20 cellular contexts compared by ENCODE assay signal in the genomic region with DNA sequence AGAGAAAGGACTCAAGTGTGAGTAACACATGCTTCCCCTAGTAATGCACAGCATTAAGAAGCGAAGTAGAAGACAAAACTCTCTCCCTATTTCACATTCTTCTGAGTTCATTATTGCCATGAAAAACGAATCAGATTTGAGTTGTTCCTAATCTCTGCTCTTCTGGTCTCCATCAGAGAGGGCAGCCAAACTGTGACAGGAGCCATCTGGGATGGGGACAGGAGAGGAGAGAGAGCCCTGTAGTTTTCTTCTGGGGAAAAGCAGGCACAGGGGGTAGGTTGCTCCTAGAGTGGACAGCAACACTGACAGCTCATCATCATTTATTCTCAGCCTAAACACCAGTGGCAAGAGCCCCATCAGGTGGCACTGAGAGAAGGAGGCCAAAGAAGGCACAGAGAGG. TPM values are rescaled to one million over a fixed set of nuclear protein-coding genes. Genes with fewer than 3 reads are reported as not detected.
DNase-seq lines count a peak whose midpoint lies in the region; ATAC-seq, FAIRE-seq and TF ChIP-seq lines count a peak whose summit lies in the region.
"Had no signal": no experiment of that assay in that cellular context is flagged by ENCODE, and none has a peak within 500 bp of the region (broad histone marks: within the 10 kb centered on the region; RNA-seq: fewer than 3 reads in every experiment).

No MANE protein-coding gene starts in this region.

- H3K9me3 ChIP-seq in esophagus muscularis mucosa (no peaks in the 10 kb centered on the region), thoracic aorta (no peaks in the 10 kb centered on the region)
- H3K9me3 ChIP-seq: breast epithelium, psoas muscle had no signal

- TF ChIP-seq EP300 in esophagus muscularis mucosa (IDR thresholded peaks at IDR 0.05), result no peak

- FAIRE-seq in GM12892 (lab: Jason Lieb, UNC), result no peak
- FAIRE-seq: endothelial cell of umbilical vein had no signal

- WGBS in esophagus muscularis mucosa, result 23% methylated on average over 2 of the region's 2 CpGs

- no peak for ATAC-seq in thoracic aorta (ENCODE audit: insufficient number of reproducible peaks, low FRiP score, low read depth)
- ATAC-seq: GM23338, psoas muscle had no signal

- H3K4me3 Mint-ChIP-seq in activated T-cell treated with anti-CD3 and anti-CD28 coated beads, Interleukin-2, amount 50 U/mL, for 24 hours, result no peak overlapping the region
- H3K4me3 Mint-ChIP-seq: activated CD4-positive, alpha-beta T cell treated with anti-CD3 and anti-CD28 coated beads, Interleukin-2, amount 10 ng/mL, durations not matched to agents 24 days and 14 days; GM23338 had no signal

- H3K27me3 ChIP-seq in esophagus muscularis mucosa (no peaks in the 10 kb centered on the region), thoracic aorta (replicated peaks; ENCODE audit: insufficient read depth) (no peaks in the 10 kb centered on the region)
- H3K27me3 ChIP-seq: breast epithelium had no signal

- H3K27ac ChIP-seq in esophagus muscularis mucosa (replicated peaks in 1 of 4), result peak overlapping the region; percentile 71 to 80 (median 76)
- H3K27ac ChIP-seq in thoracic aorta, result peak overlapping the region; percentile 54 to 65
- H3K27ac ChIP-seq: breast epithelium, C4-2B, HL-60, psoas muscle had no signal

- intact Hi-C loops in esophagus muscularis mucosa (cut with DNase I), result no loop called here

- no peaks in the 10 kb centered on the region for H3K4me1 Mint-ChIP-seq in activated T-cell treated with anti-CD3 and anti-CD28 coated beads, Interleukin-2, amount 50 U/mL, for 24 hours (ENCODE audit: low read depth)
- H3K4me1 Mint-ChIP-seq: activated CD4-positive, alpha-beta T cell treated with anti-CD3 and anti-CD28 coated beads, Interleukin-2, amount 10 ng/mL, durations not matched to agents 24 days and 14 days; GM23338 had no signal

- no peaks in the 10 kb centered on the region for H3K27me3 Mint-ChIP-seq in activated T-cell treated with anti-CD3 and anti-CD28 coated beads, Interleukin-2, amount 50 U/mL, for 24 hours
- H3K27me3 Mint-ChIP-seq: activated CD4-positive, alpha-beta T cell treated with anti-CD3 and anti-CD28 coated beads, Interleukin-2, amount 10 ng/mL, durations not matched to agents 24 days and 14 days had no signal

- no peak overlapping the region for H3K4me3 ChIP-seq in esophagus muscularis mucosa
- H3K4me3 ChIP-seq in thoracic aorta, result no peak overlapping the region
- H3K4me3 ChIP-seq: breast epithelium, GM23338, psoas muscle had no signal

- TF ChIP-seq CTCF in esophagus muscularis mucosa (IDR thresholded peaks at IDR 0.05), result no peak
- TF ChIP-seq CTCF in thoracic aorta (IDR thresholded peaks at IDR 0.05), result no peak

- DNase-seq in NCI-H82 (lab: John Stamatoyannopoulos, UW) (peak; percentile 87), esophagus muscularis mucosa (ENCODE audit: extremely low spot score) (no peak), left kidney (ENCODE audit: low read depth, low spot score) (peak; percentile 23), thoracic aorta (ENCODE audit: low spot score) (no peak), NCI-H128 (lab: John Stamatoyannopoulos, UW; ENCODE audit: unreplicated experiment) (no peak), GM12892 (ENCODE audit: insufficient read length) (no peak)
- DNase-seq in activated T-cell treated with anti-CD3 and anti-CD28 coated beads, Interleukin-2, amount 50 U/mL, for 48 hours, result no peak
- no peak for DNase-seq in activated T-cell treated with anti-CD3 and anti-CD28 coated beads, Interleukin-2, amount 50 U/mL, for 24 hours
- DNase-seq: ACHN; activated CD4-positive, alpha-beta T cell treated with anti-CD3 and anti-CD28 coated beads, Interleukin-2, amount 10 ng/mL, durations not matched to agents 24 days and 14 days; dermis blood vessel endothelial cell; islet precursor cell; NCI-H1417; psoas muscle; stimulated activated CD4-positive, alpha-beta T cell treated with anti-CD3 and anti-CD28 coated beads, Interleukin-4, amount 100 ng/mL, for 4 hours had no signal

- H3K4me1 ChIP-seq in esophagus muscularis mucosa (peaks cover 38 to 46% (median 39%) of the 10 kb centered on the region in 4 donors), thoracic aorta (ENCODE audit: control insufficient read depth in 1 of 2, low read depth in 2 of 2) (peaks cover 13 to 38% of the 10 kb centered on the region in 2 donors)
- H3K4me1 ChIP-seq: breast epithelium, psoas muscle had no signal

- H3K27ac Mint-ChIP-seq in activated T-cell treated with anti-CD3 and anti-CD28 coated beads, Interleukin-2, amount 50 U/mL, for 24 hours, result no peak overlapping the region
- H3K27ac Mint-ChIP-seq: activated CD4-positive, alpha-beta T cell treated with anti-CD3 and anti-CD28 coated beads, Interleukin-2, amount 10 ng/mL, durations not matched to agents 24 days and 14 days; GM23338 had no signal

- H3K9me3 Mint-ChIP-seq in activated T-cell treated with anti-CD3 and anti-CD28 coated beads, Interleukin-2, amount 50 U/mL, for 24 hours, result no peaks in the 10 kb centered on the region
- H3K9me3 Mint-ChIP-seq: activated CD4-positive, alpha-beta T cell treated with anti-CD3 and anti-CD28 coated beads, Interleukin-2, amount 10 ng/mL, durations not matched to agents 24 days and 14 days; GM23338 had no signal

- H3K36me3 ChIP-seq in esophagus muscularis mucosa (no peaks in the 10 kb centered on the region), thoracic aorta (no peaks in the 10 kb centered on the region)
- H3K36me3 ChIP-seq: breast epithelium had no signal

- no peaks in the 10 kb centered on the region for H3K36me3 Mint-ChIP-seq in activated T-cell treated with anti-CD3 and anti-CD28 coated beads, Interleukin-2, amount 50 U/mL, for 24 hours (ENCODE audit: low read depth)

- TF ChIP-seq POLR2A in esophagus muscularis mucosa (IDR thresholded peaks at IDR 0.05; ENCODE audit: low read depth) (no peak), GM12892 (IDR thresholded peaks at IDR 0.05; ENCODE audit: low read depth, low read length) (no peak)

RNA-seq across cellular contexts. Expression of gene SLC8A1, which starts 33.3 kb away (rescaled TPM):
- 100 to 1,000 TPM; 105 to 166 (median 157) TPM for total RNA-seq in esophagus muscularis mucosa
- total RNA-seq in thoracic aorta, result 10 to 100 TPM; 13.7 to 31.2 TPM
- polyA plus RNA-seq in GM12892 (2012; ENCODE audit: missing spikeins), result 0.25 TPM

Comparison
In these comparisons a context has a peak if more than half of its experiments do, and no peak if none do; other contexts are left out.
1. DNase-seq: peak in NCI-H82 (single experiment) and left kidney (single experiment); none in esophagus muscularis mucosa (single experiment), thoracic aorta (single experiment), activated T-cell treated with anti-CD3 and anti-CD28 coated beads, Interleukin-2, amount 50 U/mL, for 48 hours (0 of 2), NCI-H128 (single experiment), GM12892 (single experiment) and activated T-cell treated with anti-CD3 and anti-CD28 coated beads, Interleukin-2, amount 50 U/mL, for 24 hours (single experiment).